8 cellular contexts compared by ENCODE assay signal in the genomic region with DNA sequence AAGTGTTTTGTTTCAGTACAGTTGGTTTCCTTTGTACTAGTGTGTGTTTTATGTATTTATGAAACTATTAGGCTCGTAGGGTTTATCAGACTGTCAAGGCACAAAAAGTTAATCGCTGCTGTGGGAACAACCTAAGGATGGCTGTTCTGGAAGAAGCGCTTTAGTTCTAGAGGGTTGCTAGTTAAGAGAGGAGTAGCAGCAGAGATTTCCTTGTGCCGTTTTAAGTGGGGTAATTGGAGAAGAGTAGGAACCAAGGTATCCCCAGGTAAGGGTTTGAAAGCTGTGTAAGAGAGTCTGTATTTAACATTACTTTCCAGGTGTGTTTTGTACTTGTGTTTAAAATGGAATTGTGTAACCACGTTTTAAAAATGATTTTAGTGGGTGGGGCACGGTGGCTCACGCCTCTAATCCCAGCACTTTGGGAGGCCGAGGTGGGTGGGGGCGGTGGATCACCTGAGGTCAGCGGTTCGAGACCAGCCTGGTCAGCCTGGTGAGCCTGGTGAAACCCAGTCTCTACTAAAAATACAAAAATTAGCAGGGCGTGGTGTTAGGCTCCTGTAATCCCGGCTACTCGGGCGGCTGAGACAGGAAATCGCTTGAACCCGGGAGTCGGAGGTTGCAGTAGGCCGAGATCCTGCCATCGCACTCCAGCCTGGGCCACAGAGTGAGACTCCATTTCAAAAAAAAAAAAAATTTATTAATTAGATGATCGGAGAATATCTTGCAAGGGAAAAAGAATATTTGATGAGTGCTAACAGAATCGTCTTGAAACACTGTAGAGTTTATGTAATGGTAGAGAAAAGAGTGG. TPM values are rescaled to one million over a fixed set of nuclear protein-coding genes. Genes with fewer than 3 reads are reported as not detected.
DNase-seq lines count a peak whose midpoint lies in the region; ATAC-seq, FAIRE-seq and TF ChIP-seq lines count a peak whose summit lies in the region.

No MANE protein-coding gene starts in this region.

- peaks cover 58% of the 10 kb centered on the region for H3K4me1 Mint-ChIP-seq in activated T-cell treated with anti-CD3 and anti-CD28 coated beads, Interleukin-2, amount 50 U/mL, for 24 hours (ENCODE audit: low read depth)

- no peak for DNase-seq in activated T-cell treated with anti-CD3 and anti-CD28 coated beads, Interleukin-2, amount 50 U/mL, for 24 hours
- DNase-seq in activated T-cell treated with anti-CD3 and anti-CD28 coated beads for 4 hours: no peak
- DNase-seq in activated naive CD4-positive, alpha-beta T cell treated with anti-CD3 and anti-CD28 coated beads, Interleukin-2, amount 50 U/mL, for 72 hours (ENCODE audit: low spot score in 2 of 2): no peak
- no peak for DNase-seq in kidney
- DNase-seq in NK-92 treated with Interleukin-12 subunit alpha and Interleukin-12 subunit beta, amount 100 ng/mL, for 24 hours (lab: John Stamatoyannopoulos, UW): no peak
- DNase-seq in T-helper 9 cell: no peak
- no peak for DNase-seq in NCI-H345 treated with DMSO at 0.1 percent for 48 hours (lab: John Stamatoyannopoulos, UW; ENCODE audit: unreplicated experiment)

- H3K9me3 Mint-ChIP-seq in activated T-cell treated with anti-CD3 and anti-CD28 coated beads, Interleukin-2, amount 50 U/mL, for 24 hours: no peaks in the 10 kb centered on the region
- H3K9me3 Mint-ChIP-seq in activated naive CD4-positive, alpha-beta T cell treated with anti-CD3 and anti-CD28 coated beads, Interleukin-2, amount 50 U/mL, for 72 hours: no peaks in the 10 kb centered on the region

- intact Hi-C loops in kidney (cut with DNase I): no loop called here

- ATAC-seq in activated naive CD4-positive, alpha-beta T cell treated with anti-CD3 and anti-CD28 coated beads, Interleukin-2, amount 50 U/mL, for 72 hours: no peak

- no peaks in the 10 kb centered on the region for H3K27me3 ChIP-seq in thymus (ENCODE audit: control insufficient read depth, insufficient read depth)

- H3K9ac ChIP-seq in kidney (ENCODE audit: low read length in 2 of 2): peak overlapping the region; percentile 59 to 98

- H3K4me1 ChIP-seq in kidney (ENCODE audit: control insufficient read depth in 1 of 2, insufficient read depth in 1 of 2, low read depth in 1 of 2, low read length in 2 of 2) (peaks cover 15 to 19% of the 10 kb centered on the region in 2 donors), thymus (ENCODE audit: control insufficient read depth, insufficient read depth, low read length) (peaks cover 14% of the 10 kb centered on the region)

- no peaks in the 10 kb centered on the region for H3K27me3 Mint-ChIP-seq in activated T-cell treated with anti-CD3 and anti-CD28 coated beads, Interleukin-2, amount 50 U/mL, for 24 hours

- H3K4me3 ChIP-seq in kidney (ENCODE audit: low read length in 2 of 2) (peak overlapping the region; percentile 98 to 99), thymus (ENCODE audit: low read length) (peak overlapping the region; percentile 98)

- H3K27ac ChIP-seq in kidney (ENCODE audit: low read depth in 2 of 2, low read length in 2 of 2) (peak overlapping the region; percentile 1 to 44), thymus (ENCODE audit: low read depth) (no peak overlapping the region)

- H3K9me3 ChIP-seq in kidney (ENCODE audit: control insufficient read depth in 1 of 2, low read length in 2 of 2) (no peaks in the 10 kb centered on the region), thymus (ENCODE audit: control insufficient read depth) (no peaks in the 10 kb centered on the region)

- H3K36me3 ChIP-seq in kidney (ENCODE audit: control insufficient read depth in 1 of 2, insufficient read depth in 2 of 2, low read length in 2 of 2): no peaks in the 10 kb centered on the region
- H3K36me3 ChIP-seq in thymus (ENCODE audit: control insufficient read depth, insufficient read depth): no peaks in the 10 kb centered on the region

- H3K4me3 Mint-ChIP-seq in activated T-cell treated with anti-CD3 and anti-CD28 coated beads, Interleukin-2, amount 50 U/mL, for 24 hours: peak overlapping the region; percentile 96

- WGBS in thymus: 78% methylated on average over 22 of the region's 22 CpGs

- no peak for FAIRE-seq in kidney (lab: Jason Lieb, UNC)

- H3K27ac Mint-ChIP-seq in activated T-cell treated with anti-CD3 and anti-CD28 coated beads, Interleukin-2, amount 50 U/mL, for 24 hours: peak overlapping the region; percentile 99
- H3K27ac Mint-ChIP-seq in activated naive CD4-positive, alpha-beta T cell treated with anti-CD3 and anti-CD28 coated beads, Interleukin-2, amount 50 U/mL, for 72 hours: peak overlapping the region; percentile 99 to 100

- TF ChIP-seq CTCF in kidney (IDR thresholded peaks at IDR 0.05; ENCODE audit: borderline replicate concordance, extremely low read depth, insufficient read depth): no peak

- peaks cover 62% of the 10 kb centered on the region for H3K36me3 Mint-ChIP-seq in activated T-cell treated with anti-CD3 and anti-CD28 coated beads, Interleukin-2, amount 50 U/mL, for 24 hours (ENCODE audit: low read depth)
- peaks cover 24% of the 10 kb centered on the region in 2 donors for H3K36me3 Mint-ChIP-seq in activated naive CD4-positive, alpha-beta T cell treated with anti-CD3 and anti-CD28 coated beads, Interleukin-2, amount 50 U/mL, for 72 hours

RNA-seq across cellular contexts. Expression of gene MORF4L1, which starts 2.6 kb away (rescaled TPM):
- 100 to 1,000 TPM; 239 to 287 TPM for total RNA-seq in activated naive CD4-positive, alpha-beta T cell treated with anti-CD3 and anti-CD28 coated beads, Interleukin-2, amount 50 U/mL, for 72 hours
- 325 TPM for total RNA-seq in kidney
- polyA plus RNA-seq in kidney (ENCODE audit: insufficient read depth, low read depth, low replicate concordance) (319 TPM), thymus (231 TPM)
